ENCODE assay signal across 1 cellular context in genomic region chr9:131046581-131047202, GRCh38.
TF ChIP-seq lines count a peak whose summit lies in the region.

No MANE protein-coding gene starts in this region.

TF ChIP-seq in HepG2, 621 proteins besides CTCF, POLR2A, EP300 and RAD21 (continued from another document and continues in another):
- TF ChIP-seq THAP9 (CRISPR knock-in tag; IDR thresholded peaks at IDR 0.05; ENCODE audit: borderline replicate concordance) (peak; percentile 17; the same call in 1 of the 2 replicates), PHF21A (CRISPR knock-in tag; IDR thresholded peaks at IDR 0.05) (0 out of 2 replicates have a peak, but pooled peaks have one; percentile 27), TFE3 (CRISPR knock-in tag; IDR thresholded peaks at IDR 0.05) (no peak), TEAD3 (CRISPR knock-in tag; optimal IDR thresholded peaks at IDR 0.05; ENCODE audit: borderline replicate concordance) (peak; percentile 34), GRHL1 (CRISPR knock-in tag; conservative IDR thresholded peaks at IDR 0.05) (no peak), RFX3 (CRISPR knock-in tag; IDR thresholded peaks at IDR 0.05) (no peak), NCOR1 (IDR thresholded peaks at IDR 0.05; ENCODE audit: borderline replicate concordance, low read length) (no peak), ZHX2 (IDR thresholded peaks at IDR 0.05; ENCODE audit: low read depth) (no peak), ZHX2 (CRISPR knock-in tag; IDR thresholded peaks at IDR 0.05; ENCODE audit: borderline replicate concordance) (no peak), NRL (CRISPR knock-in tag; IDR thresholded peaks at IDR 0.05; ENCODE audit: borderline replicate concordance) (0 out of 2 replicates have a peak, but pooled peaks have one; percentile 48), HOXA5 (CRISPR knock-in tag; IDR thresholded peaks at IDR 0.05) (no peak), E2F2 (CRISPR knock-in tag; IDR thresholded peaks at IDR 0.05; ENCODE audit: borderline replicate concordance) (no peak), SMC3 (IDR thresholded peaks at IDR 0.05; ENCODE audit: low read length) (peak; percentile 6; the same call in 1 of the 2 replicates), ZBTB7B (CRISPR knock-in tag; IDR thresholded peaks at IDR 0.05) (peak; percentile 53; the same call in 1 of the 2 replicates), ZGPAT (CRISPR knock-in tag; IDR thresholded peaks at IDR 0.05) (peak; percentile 20; the same call in 1 of the 2 replicates), ZNF615 (CRISPR knock-in tag; IDR thresholded peaks at IDR 0.05; ENCODE audit: borderline replicate concordance) (no peak), BHLHE40 (IDR thresholded peaks at IDR 0.05; ENCODE audit: low read length) (no peak), ZNF441 (CRISPR knock-in tag; IDR thresholded peaks at IDR 0.05; ENCODE audit: borderline replicate concordance) (no peak), ZHX1 (CRISPR knock-in tag; IDR thresholded peaks at IDR 0.05; ENCODE audit: low read depth) (no peak), KDM1A (CRISPR knock-in tag; IDR thresholded peaks at IDR 0.05) (no peak), PTBP1 (IDR thresholded peaks at IDR 0.05; ENCODE audit: low read depth, low read length, poor library complexity, severe bottlenecking) (no peak), ZNF282 (IDR thresholded peaks at IDR 0.05; ENCODE audit: partially characterized antibody) (no peak), TOE1 (CRISPR knock-in tag; IDR thresholded peaks at IDR 0.05) (no peak), KDM3A (CRISPR knock-in tag; IDR thresholded peaks at IDR 0.05; ENCODE audit: low read depth) (peak; percentile 65; the same call in 1 of the 2 replicates), ZC3H13 (CRISPR knock-in tag; IDR thresholded peaks at IDR 0.05) (no peak), ATAD3A (CRISPR knock-in tag; IDR thresholded peaks at IDR 0.05) (no peak), PATZ1 (CRISPR knock-in tag; IDR thresholded peaks at IDR 0.05) (peak; percentile 49), ZNF598 (CRISPR knock-in tag; IDR thresholded peaks at IDR 0.05; ENCODE audit: borderline replicate concordance) (no peak), MED1 (CRISPR knock-in tag; IDR thresholded peaks at IDR 0.05) (no peak)
